In the genomic region with DNA sequence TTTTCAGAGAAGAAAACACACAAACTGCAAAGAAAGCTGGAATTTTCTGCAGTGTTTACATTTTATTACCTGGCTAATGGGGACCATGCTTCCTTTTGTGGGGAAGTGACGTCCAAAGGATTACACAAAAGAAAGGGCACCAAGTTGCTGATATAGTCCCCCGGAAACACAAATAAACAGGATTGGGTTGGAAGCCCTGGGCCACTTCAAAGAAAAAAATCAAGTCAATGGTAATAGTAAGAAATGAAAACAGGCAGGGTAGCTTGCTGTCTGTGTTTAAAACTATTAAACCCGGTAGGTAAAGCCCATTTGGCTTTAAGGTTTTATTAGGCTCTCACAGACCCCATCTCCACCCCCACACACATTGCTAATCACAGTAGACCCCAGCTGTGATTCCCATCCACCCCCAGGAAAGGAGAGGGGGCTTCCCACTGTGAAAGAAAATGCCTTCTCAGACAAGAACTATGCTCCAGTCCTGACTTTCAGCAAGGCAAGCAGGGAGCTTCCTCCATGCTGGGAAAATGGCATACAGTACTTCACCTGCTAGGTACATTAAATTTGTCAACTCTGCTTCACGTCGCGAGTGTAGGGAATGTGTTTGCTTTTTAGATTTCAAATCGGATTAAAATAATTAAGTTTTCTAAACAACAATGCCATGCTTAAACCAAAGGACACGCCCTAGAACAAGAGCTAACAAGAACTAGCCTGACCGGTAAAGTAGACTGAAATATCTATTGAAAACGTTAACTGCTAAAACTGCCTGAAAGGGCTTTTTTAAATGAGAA, we compare ENCODE assay signal across 2 cellular contexts.
TF ChIP-seq lines count a peak whose summit lies in the region.

No MANE protein-coding gene starts in this region.

TF ChIP-seq in endothelial cell of umbilical vein, 7 proteins besides CTCF, POLR2A, EP300 and RAD21 (continued from another document):
- TF ChIP-seq FOS (IDR thresholded peaks at IDR 0.05; ENCODE audit: borderline replicate concordance, insufficient read depth, low read length), result no peak
- TF ChIP-seq, protein P1, sequence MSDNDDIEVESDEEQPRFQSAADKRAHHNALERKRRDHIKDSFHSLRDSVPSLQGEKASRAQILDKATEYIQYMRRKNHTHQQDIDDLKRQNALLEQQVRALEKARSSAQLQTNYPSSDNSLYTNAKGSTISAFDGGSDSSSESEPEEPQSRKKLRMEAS (IDR thresholded peaks at IDR 0.05; ENCODE audit: insufficient read depth, insufficient read length), result no peak
- TF ChIP-seq JUN (IDR thresholded peaks at IDR 0.05; ENCODE audit: borderline replicate concordance, insufficient read depth, insufficient read length, low read depth), result no peak
- no peak for TF ChIP-seq GATA2 (IDR thresholded peaks at IDR 0.05; ENCODE audit: insufficient read depth, insufficient read length, low read depth, low read length)

TF ChIP-seq in neural cell, 6 proteins besides CTCF, POLR2A, EP300 and RAD21:
- TF ChIP-seq, protein P2, sequence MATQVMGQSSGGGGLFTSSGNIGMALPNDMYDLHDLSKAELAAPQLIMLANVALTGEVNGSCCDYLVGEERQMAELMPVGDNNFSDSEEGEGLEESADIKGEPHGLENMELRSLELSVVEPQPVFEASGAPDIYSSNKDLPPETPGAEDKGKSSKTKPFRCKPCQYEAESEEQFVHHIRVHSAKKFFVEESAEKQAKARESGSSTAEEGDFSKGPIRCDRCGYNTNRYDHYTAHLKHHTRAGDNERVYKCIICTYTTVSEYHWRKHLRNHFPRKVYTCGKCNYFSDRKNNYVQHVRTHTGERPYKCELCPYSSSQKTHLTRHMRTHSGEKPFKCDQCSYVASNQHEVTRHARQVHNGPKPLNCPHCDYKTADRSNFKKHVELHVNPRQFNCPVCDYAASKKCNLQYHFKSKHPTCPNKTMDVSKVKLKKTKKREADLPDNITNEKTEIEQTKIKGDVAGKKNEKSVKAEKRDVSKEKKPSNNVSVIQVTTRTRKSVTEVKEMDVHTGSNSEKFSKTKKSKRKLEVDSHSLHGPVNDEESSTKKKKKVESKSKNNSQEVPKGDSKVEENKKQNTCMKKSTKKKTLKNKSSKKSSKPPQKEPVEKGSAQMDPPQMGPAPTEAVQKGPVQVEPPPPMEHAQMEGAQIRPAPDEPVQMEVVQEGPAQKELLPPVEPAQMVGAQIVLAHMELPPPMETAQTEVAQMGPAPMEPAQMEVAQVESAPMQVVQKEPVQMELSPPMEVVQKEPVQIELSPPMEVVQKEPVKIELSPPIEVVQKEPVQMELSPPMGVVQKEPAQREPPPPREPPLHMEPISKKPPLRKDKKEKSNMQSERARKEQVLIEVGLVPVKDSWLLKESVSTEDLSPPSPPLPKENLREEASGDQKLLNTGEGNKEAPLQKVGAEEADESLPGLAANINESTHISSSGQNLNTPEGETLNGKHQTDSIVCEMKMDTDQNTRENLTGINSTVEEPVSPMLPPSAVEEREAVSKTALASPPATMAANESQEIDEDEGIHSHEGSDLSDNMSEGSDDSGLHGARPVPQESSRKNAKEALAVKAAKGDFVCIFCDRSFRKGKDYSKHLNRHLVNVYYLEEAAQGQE (IDR thresholded peaks at IDR 0.05; ENCODE audit: borderline replicate concordance), result no peak
- TF ChIP-seq TAF1 (IDR thresholded peaks at IDR 0.05; ENCODE audit: low read depth) (no peak), MXI1 (conservative IDR thresholded peaks at IDR 0.05; ENCODE audit: poor library complexity, severe bottlenecking) (no peak), SMC3 (conservative IDR thresholded peaks at IDR 0.05; ENCODE audit: poor library complexity) (no peak), EZH2 (IDR thresholded peaks at IDR 0.05; ENCODE audit: borderline replicate concordance, insufficient read depth, low read length, poor library complexity, severe bottlenecking) (no peak), POLR2AphosphoS5 (IDR thresholded peaks at IDR 0.05) (no peak)
